ENCODE assay signal across 10 cellular contexts in genomic region chr13:44259045-44260042, GRCh38.
A peak's percentile ranks its signal among the peaks of the same experiment; 100 is the strongest.
DNase-seq lines count a peak whose midpoint lies in the region; ATAC-seq and TF ChIP-seq lines count a peak whose summit lies in the region.
"Had no signal": no experiment of that assay in that cellular context is flagged by ENCODE, and none has a peak within 500 bp of the region (broad histone marks: within the 10 kb centered on the region; RNA-seq: fewer than 3 reads in every experiment).

No MANE protein-coding gene starts in this region.

- H2AK5ac ChIP-seq in mesenchymal stem cell (ENCODE audit: low read length, severe bottlenecking), result no peak overlapping the region

- no peaks in the 10 kb centered on the region for H3K36me3 Mint-ChIP-seq in glutamatergic neuron (ENCODE audit: unreplicated experiment)

- peaks cover 18% of the 10 kb centered on the region for H3K4me1 Mint-ChIP-seq in glutamatergic neuron (ENCODE audit: low read depth, unreplicated experiment)

- H3K4me3 Mint-ChIP-seq in glutamatergic neuron (ENCODE audit: unreplicated experiment), result no peak overlapping the region

- H2BK15ac ChIP-seq in mesenchymal stem cell (ENCODE audit: low read depth, poor library complexity, severe bottlenecking), result peak overlapping the region; percentile 88

- H3K18ac ChIP-seq in mesenchymal stem cell (ENCODE audit: low read depth in 1 of 2, low read length in 2 of 2), result peak overlapping the region; percentile 75 to 77

- peak overlapping the region; percentile 89 to 92 for H2BK12ac ChIP-seq in mesenchymal stem cell (ENCODE audit: low read length in 2 of 2)

- no peaks in the 10 kb centered on the region for H3K27me3 Mint-ChIP-seq in glutamatergic neuron (ENCODE audit: unreplicated experiment)

- H4K8ac ChIP-seq in mesenchymal stem cell (ENCODE audit: low read length), result peak overlapping the region; percentile 78

- H3K79me1 ChIP-seq in mesenchymal stem cell (replicated peaks; ENCODE audit: low read length, poor library complexity, severe bottlenecking), result no peaks in the 10 kb centered on the region

- H3K9me3 ChIP-seq in SJSA1 (replicated peaks) (no peaks in the 10 kb centered on the region), mesenchymal stem cell (ENCODE audit: control insufficient read depth, low read length) (no peaks in the 10 kb centered on the region)

- H3K27me3 ChIP-seq in SJSA1 (replicated peaks) (no peaks in the 10 kb centered on the region), mesenchymal stem cell (ENCODE audit: control insufficient read depth in 1 of 2, insufficient read depth in 1 of 2, low read length in 2 of 2) (no peaks in the 10 kb centered on the region)
- H3K27me3 ChIP-seq: cardiac muscle cell had no signal

- TF ChIP-seq CTCF in glutamatergic neuron (IDR thresholded peaks at IDR 0.05; ENCODE audit: partially characterized antibody, unreplicated experiment), result no peak

- H2BK120ac ChIP-seq in mesenchymal stem cell (ENCODE audit: low read depth, low read length), result peak overlapping the region; percentile 9

- peak overlapping the region in 1 of 2 experiments; percentile 59 for H3K4ac ChIP-seq in mesenchymal stem cell (ENCODE audit: low read depth in 1 of 2, low read length in 2 of 2)

- no peak overlapping the region for H3K23ac ChIP-seq in mesenchymal stem cell (ENCODE audit: low read length in 2 of 2)

- 43% methylated on average over 11 of the region's 12 CpGs for WGBS in mesenchymal stem cell

- peak; percentile 34 for DNase-seq in DMS153 (lab: John Stamatoyannopoulos, UW)
- no peak for DNase-seq in DMS153 treated with DMSO at 0.1 percent for 48 hours (lab: John Stamatoyannopoulos, UW; ENCODE audit: unreplicated experiment)
- peak; percentile 67 to 70 for DNase-seq in SJSA1 (ENCODE audit: low read depth in 1 of 2, low spot score in 2 of 2)
- DNase-seq in activated naive CD4-positive, alpha-beta T cell treated with Interleukin-2 at 50 U/mL for 16 hours, result peak; percentile 85
- peak; percentile 91 for DNase-seq in mesenchymal stem cell
- peak; percentile 5 to 32 (median 24) for DNase-seq in stimulated activated naive CD4-positive, alpha-beta T cell (lab: John Stamatoyannopoulos, UW)
- no peak for DNase-seq in glutamatergic neuron

- H2AFZ ChIP-seq in mesenchymal stem cell (ENCODE audit: low read depth, low read length), result no peak overlapping the region

- ATAC-seq in HG03045 (IDR thresholded peaks at IDR 0.05; ENCODE audit: unreplicated experiment), result peak; percentile 61

- H3K9ac ChIP-seq in mesenchymal stem cell (ENCODE audit: low read length), result no peak overlapping the region

- H3K9me3 Mint-ChIP-seq in glutamatergic neuron (ENCODE audit: unreplicated experiment), result peaks cover 2% of the 10 kb centered on the region

- no peak overlapping the region for H4K91ac ChIP-seq in mesenchymal stem cell (ENCODE audit: low read length)

- H3K4me2 ChIP-seq in mesenchymal stem cell (ENCODE audit: low read length, poor library complexity, severe bottlenecking), result no peak overlapping the region

- H3K36me3 ChIP-seq in SJSA1 (no peaks in the 10 kb centered on the region), mesenchymal stem cell (ENCODE audit: control insufficient read depth in 1 of 2, insufficient read depth in 2 of 2, low read depth in 1 of 2, low read length in 2 of 2) (no peaks in the 10 kb centered on the region)
- H3K36me3 ChIP-seq: cardiac muscle cell had no signal

- H3K4me3 ChIP-seq in SJSA1 (no peak overlapping the region), mesenchymal stem cell (ENCODE audit: insufficient read depth in 1 of 2, low read depth in 1 of 2, low read length in 2 of 2) (no peak overlapping the region)
- H3K4me3 ChIP-seq: cardiac muscle cell had no signal

- H3K14ac ChIP-seq in mesenchymal stem cell (ENCODE audit: low read length in 2 of 2), result peak overlapping the region in 1 of 2 experiments; percentile 86

- no peak overlapping the region for H2BK5ac ChIP-seq in mesenchymal stem cell (ENCODE audit: low read depth, low read length, poor library complexity, severe bottlenecking)

- H3K27ac Mint-ChIP-seq in glutamatergic neuron (ENCODE audit: unreplicated experiment), result no peak overlapping the region

- peaks cover 18% of the 10 kb centered on the region for H3K4me1 ChIP-seq in SJSA1 (replicated peaks)
- H3K4me1 ChIP-seq in mesenchymal stem cell (ENCODE audit: control insufficient read depth, insufficient read depth, low read depth, low read length), result peaks cover 2% of the 10 kb centered on the region

- H3K27ac ChIP-seq in SJSA1 (peak overlapping the region; percentile 79), mesenchymal stem cell (ENCODE audit: low read length, poor library complexity, severe bottlenecking) (no peak overlapping the region)
- H3K27ac ChIP-seq: 22Rv1, cardiac muscle cell had no signal

Comparison
In these comparisons a context has a peak if more than half of its experiments do, and no peak if none do; other contexts are left out.
1. DNase-seq: peak in DMS153 (single experiment), SJSA1 (2 of 2), activated naive CD4-positive, alpha-beta T cell treated with Interleukin-2 at 50 U/mL for 16 hours (single experiment), mesenchymal stem cell (single experiment) and stimulated activated naive CD4-positive, alpha-beta T cell (6 of 6); none in DMS153 treated with DMSO at 0.1 percent for 48 hours (single experiment) and glutamatergic neuron (single experiment).